Comparison of ENCODE assay signal across 1 cellular context in the genomic region with DNA sequence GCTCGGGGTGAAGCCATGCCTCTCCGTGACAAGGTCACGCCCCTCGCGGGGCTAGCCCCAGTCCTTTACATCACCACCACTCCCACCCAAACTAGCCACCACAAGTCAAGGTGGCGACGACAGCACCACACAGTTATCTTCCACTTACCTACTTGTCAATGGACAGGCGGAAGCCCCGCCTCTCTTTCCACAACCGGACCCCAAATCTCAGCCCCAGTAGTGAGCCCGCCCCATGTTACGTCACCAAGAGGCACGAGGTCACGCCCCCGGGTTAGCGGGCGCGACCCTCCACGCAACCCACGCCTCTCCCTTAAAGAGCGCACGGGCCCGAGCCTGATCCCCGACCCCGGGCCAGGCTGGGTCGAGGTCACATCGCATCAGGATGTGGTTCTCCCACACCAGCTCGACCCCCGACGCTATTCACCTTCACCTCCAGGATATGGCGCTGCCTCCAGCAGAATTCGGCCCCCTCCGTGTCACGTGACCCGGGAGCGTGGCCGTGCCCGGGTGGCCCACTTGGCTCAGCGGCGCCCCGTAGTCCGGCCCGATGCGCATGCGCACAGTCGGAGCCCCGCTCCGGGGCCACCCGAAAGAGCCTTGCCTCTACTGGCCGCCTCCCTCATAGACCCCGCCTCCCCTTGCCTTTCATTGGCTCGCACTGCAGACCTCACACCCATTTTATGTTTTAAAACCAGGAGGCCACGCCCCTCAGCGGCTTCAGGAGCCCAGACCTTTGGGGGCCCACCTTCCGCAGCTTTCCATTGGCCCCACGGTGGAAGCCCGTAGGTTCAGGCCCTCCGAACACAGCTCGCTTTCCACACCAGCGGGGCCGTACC.
TF ChIP-seq lines count a peak whose summit lies in the region.

No MANE protein-coding gene starts in this region.

TF ChIP-seq in HepG2, 621 proteins besides CTCF, POLR2A, EP300 and RAD21 (continued from another document and continues in another):
- TF ChIP-seq ZBTB40 (IDR thresholded peaks at IDR 0.05) = no peak
- no peak; the same call in 1 of the 2 replicates for TF ChIP-seq ZBTB40 (CRISPR knock-in tag; IDR thresholded peaks at IDR 0.05)
- TF ChIP-seq ZKSCAN1 (IDR thresholded peaks at IDR 0.05; ENCODE audit: low read length) = no peak
- TF ChIP-seq RARG (CRISPR knock-in tag; IDR thresholded peaks at IDR 0.05; ENCODE audit: low read depth) = no peak
- TF ChIP-seq GMEB2 (CRISPR knock-in tag; IDR thresholded peaks at IDR 0.05; ENCODE audit: low read depth) = no peak
- TF ChIP-seq KDM1A (CRISPR knock-in tag; IDR thresholded peaks at IDR 0.05) = no peak
- no peak for TF ChIP-seq ZNF75D (CRISPR knock-in tag; IDR thresholded peaks at IDR 0.05; ENCODE audit: borderline replicate concordance)
- no peak for TF ChIP-seq HNRNPK (IDR thresholded peaks at IDR 0.05; ENCODE audit: low read depth, low read length, poor library complexity, severe bottlenecking)
- no peak for TF ChIP-seq KDM3A (CRISPR knock-in tag; IDR thresholded peaks at IDR 0.05; ENCODE audit: low read depth)
- peak; percentile 77; the same call in 1 of the 2 replicates for TF ChIP-seq CCDC6 (CRISPR knock-in tag; IDR thresholded peaks at IDR 0.05)
- peak; percentile 45; the same call in 1 of the 2 replicates for TF ChIP-seq MEF2D (CRISPR knock-in tag; IDR thresholded peaks at IDR 0.05)
- TF ChIP-seq MEIS1 (CRISPR knock-in tag; IDR thresholded peaks at IDR 0.05; ENCODE audit: borderline replicate concordance) = no peak
- TF ChIP-seq ZNF431 (CRISPR knock-in tag; IDR thresholded peaks at IDR 0.05; ENCODE audit: borderline replicate concordance, low read depth) = peak; percentile 60; the same call in 1 of the 2 replicates
- no peak for TF ChIP-seq RBM22 (optimal IDR thresholded peaks at IDR 0.05; ENCODE audit: low read length)
- peak; percentile 84 for TF ChIP-seq FOXC1 (CRISPR knock-in tag; IDR thresholded peaks at IDR 0.05; ENCODE audit: borderline replicate concordance)
- TF ChIP-seq BHLHE40 (IDR thresholded peaks at IDR 0.05; ENCODE audit: low read length) = peak; percentile 97
- peak; percentile 84; the same call in 1 of the 2 replicates for TF ChIP-seq CREB3 (CRISPR knock-in tag; IDR thresholded peaks at IDR 0.05)
- TF ChIP-seq ZBTB2 (CRISPR knock-in tag; IDR thresholded peaks at IDR 0.05; ENCODE audit: low read depth) = no peak
- peak; percentile 35; the same call in 1 of the 2 replicates for TF ChIP-seq ZNF543 (CRISPR knock-in tag; IDR thresholded peaks at IDR 0.05)
- TF ChIP-seq BORCS8-MEF2B (CRISPR knock-in tag; IDR thresholded peaks at IDR 0.05) = no peak
- TF ChIP-seq ZNF20 (CRISPR knock-in tag; IDR thresholded peaks at IDR 0.05) = no peak
- TF ChIP-seq ZNF740 (CRISPR knock-in tag; IDR thresholded peaks at IDR 0.05) = no peak
- TF ChIP-seq HMG20B (CRISPR knock-in tag; conservative IDR thresholded peaks at IDR 0.05) = 0 out of 2 replicates have a peak, but pooled peaks have one; percentile 9
- TF ChIP-seq, protein P1, sequence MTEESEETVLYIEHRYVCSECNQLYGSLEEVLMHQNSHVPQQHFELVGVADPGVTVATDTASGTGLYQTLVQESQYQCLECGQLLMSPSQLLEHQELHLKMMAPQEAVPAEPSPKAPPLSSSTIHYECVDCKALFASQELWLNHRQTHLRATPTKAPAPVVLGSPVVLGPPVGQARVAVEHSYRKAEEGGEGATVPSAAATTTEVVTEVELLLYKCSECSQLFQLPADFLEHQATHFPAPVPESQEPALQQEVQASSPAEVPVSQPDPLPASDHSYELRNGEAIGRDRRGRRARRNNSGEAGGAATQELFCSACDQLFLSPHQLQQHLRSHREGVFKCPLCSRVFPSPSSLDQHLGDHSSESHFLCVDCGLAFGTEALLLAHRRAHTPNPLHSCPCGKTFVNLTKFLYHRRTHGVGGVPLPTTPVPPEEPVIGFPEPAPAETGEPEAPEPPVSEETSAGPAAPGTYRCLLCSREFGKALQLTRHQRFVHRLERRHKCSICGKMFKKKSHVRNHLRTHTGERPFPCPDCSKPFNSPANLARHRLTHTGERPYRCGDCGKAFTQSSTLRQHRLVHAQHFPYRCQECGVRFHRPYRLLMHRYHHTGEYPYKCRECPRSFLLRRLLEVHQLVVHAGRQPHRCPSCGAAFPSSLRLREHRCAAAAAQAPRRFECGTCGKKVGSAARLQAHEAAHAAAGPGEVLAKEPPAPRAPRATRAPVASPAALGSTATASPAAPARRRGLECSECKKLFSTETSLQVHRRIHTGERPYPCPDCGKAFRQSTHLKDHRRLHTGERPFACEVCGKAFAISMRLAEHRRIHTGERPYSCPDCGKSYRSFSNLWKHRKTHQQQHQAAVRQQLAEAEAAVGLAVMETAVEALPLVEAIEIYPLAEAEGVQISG (CRISPR knock-in tag; IDR thresholded peaks at IDR 0.05) = peak; percentile 79
- no peak; the same call in 1 of the 2 replicates for TF ChIP-seq LCORL (IDR thresholded peaks at IDR 0.05)
- TF ChIP-seq LCORL (CRISPR knock-in tag; IDR thresholded peaks at IDR 0.05) = peak; percentile 91
- no peak for TF ChIP-seq FOXP1 (IDR thresholded peaks at IDR 0.05)
- TF ChIP-seq FOXP1 (CRISPR knock-in tag; IDR thresholded peaks at IDR 0.05) = no peak
- TF ChIP-seq ZMYM2 (CRISPR knock-in tag; IDR thresholded peaks at IDR 0.05) = peak; percentile 69; the same call in 1 of the 2 replicates
- no peak for TF ChIP-seq NFE2 (CRISPR knock-in tag; IDR thresholded peaks at IDR 0.05)
- peak; percentile 73 for TF ChIP-seq ZNF547 (CRISPR knock-in tag; IDR thresholded peaks at IDR 0.05)
- peak; percentile 5; the same call in 1 of the 2 replicates for TF ChIP-seq KLF9 (CRISPR knock-in tag; IDR thresholded peaks at IDR 0.05; ENCODE audit: low read depth)
- peak; percentile 91 for TF ChIP-seq KDM5B (CRISPR knock-in tag; IDR thresholded peaks at IDR 0.05; ENCODE audit: borderline replicate concordance)
- no peak for TF ChIP-seq ZEB1 (IDR thresholded peaks at IDR 0.05; ENCODE audit: insufficient replicate concordance, low read depth)
- peak; percentile 74; the same call in 1 of the 2 replicates for TF ChIP-seq ZNF253 (CRISPR knock-in tag; IDR thresholded peaks at IDR 0.05; ENCODE audit: borderline replicate concordance)
- TF ChIP-seq, protein P2, sequence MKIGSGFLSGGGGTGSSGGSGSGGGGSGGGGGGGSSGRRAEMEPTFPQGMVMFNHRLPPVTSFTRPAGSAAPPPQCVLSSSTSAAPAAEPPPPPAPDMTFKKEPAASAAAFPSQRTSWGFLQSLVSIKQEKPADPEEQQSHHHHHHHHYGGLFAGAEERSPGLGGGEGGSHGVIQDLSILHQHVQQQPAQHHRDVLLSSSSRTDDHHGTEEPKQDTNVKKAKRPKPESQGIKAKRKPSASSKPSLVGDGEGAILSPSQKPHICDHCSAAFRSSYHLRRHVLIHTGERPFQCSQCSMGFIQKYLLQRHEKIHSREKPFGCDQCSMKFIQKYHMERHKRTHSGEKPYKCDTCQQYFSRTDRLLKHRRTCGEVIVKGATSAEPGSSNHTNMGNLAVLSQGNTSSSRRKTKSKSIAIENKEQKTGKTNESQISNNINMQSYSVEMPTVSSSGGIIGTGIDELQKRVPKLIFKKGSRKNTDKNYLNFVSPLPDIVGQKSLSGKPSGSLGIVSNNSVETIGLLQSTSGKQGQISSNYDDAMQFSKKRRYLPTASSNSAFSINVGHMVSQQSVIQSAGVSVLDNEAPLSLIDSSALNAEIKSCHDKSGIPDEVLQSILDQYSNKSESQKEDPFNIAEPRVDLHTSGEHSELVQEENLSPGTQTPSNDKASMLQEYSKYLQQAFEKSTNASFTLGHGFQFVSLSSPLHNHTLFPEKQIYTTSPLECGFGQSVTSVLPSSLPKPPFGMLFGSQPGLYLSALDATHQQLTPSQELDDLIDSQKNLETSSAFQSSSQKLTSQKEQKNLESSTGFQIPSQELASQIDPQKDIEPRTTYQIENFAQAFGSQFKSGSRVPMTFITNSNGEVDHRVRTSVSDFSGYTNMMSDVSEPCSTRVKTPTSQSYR (CRISPR knock-in tag; IDR thresholded peaks at IDR 0.05; ENCODE audit: borderline replicate concordance) = peak; percentile 54; the same call in 1 of the 2 replicates
- no peak for TF ChIP-seq ZNF572 (CRISPR knock-in tag; IDR thresholded peaks at IDR 0.05)
